In genomic region chr13:49995535-49996165, GRCh38 we compare ENCODE assay signal across 8 cellular contexts. TPM values are rescaled to one million over a fixed set of nuclear protein-coding genes. Genes with fewer than 3 reads are reported as not detected.
DNase-seq lines count a peak whose midpoint lies in the region; ATAC-seq and TF ChIP-seq lines count a peak whose summit lies in the region.

No MANE protein-coding gene starts in this region.

- POLR2A ChIA-PET in activated B cell treated with CpG ODN at 0.5 μM for 24 hours (lab: Charles Lee) = interaction anchor here (1.2 to 6.0 kb wide), 18 partner anchors 19 to 920 kb away, joined by 3 to 271 read pairs (median 15); partner anchors contain the start of genes KPNA3, RNASEH2B and SPRYD7

- no peaks in the 10 kb centered on the region for H3K27me3 Mint-ChIP-seq in activated naive CD4-positive, alpha-beta T cell treated with anti-CD3 and anti-CD28 coated beads, Interleukin-2, amount 50 U/mL, for 24 hours
- H3K27me3 Mint-ChIP-seq in activated B cell treated with CpG ODN at 0.5 μM for 24 hours = no peaks in the 10 kb centered on the region

- DNase-seq in activated naive CD4-positive, alpha-beta T cell treated with Interleukin-2 at 50 U/mL for 16 hours = no peak
- DNase-seq in activated B cell treated with CpG ODN at 0.5 μM for 24 hours (no peak), hepatocyte (ENCODE audit: low spot score) (no peak), retina (no peak), NCI-H2196 (lab: John Stamatoyannopoulos, UW; ENCODE audit: unreplicated experiment) (no peak)
- peak in 1 of 2 donors; percentile 45 for DNase-seq in stimulated activated effector memory CD8-positive, alpha-beta T cell treated with anti-CD3 and anti-CD28 coated beads, Interleukin-12 subunit alpha, Interleukin-12 subunit beta, amount 100 ng/mL, for 72 hours (ENCODE audit: low spot score in 2 of 2)

- H3K4me3 ChIP-seq in hepatocyte = peak overlapping the region; percentile 99

- H3K36me3 ChIP-seq in hepatocyte (replicated peaks; ENCODE audit: insufficient read depth, low read depth) = no peaks in the 10 kb centered on the region

- no peaks in the 10 kb centered on the region for H3K9me2 ChIP-seq in hepatocyte (replicated peaks; ENCODE audit: insufficient read depth)

- ATAC-seq in activated B cell treated with CpG ODN at 0.5 μM for 24 hours (ENCODE audit: low read depth) (no peak), HG02870 (IDR thresholded peaks at IDR 0.05; ENCODE audit: unreplicated experiment) (no peak)
- no peak for ATAC-seq in stimulated activated effector memory CD8-positive, alpha-beta T cell treated with anti-CD3 and anti-CD28 coated beads, Interleukin-12 subunit alpha, Interleukin-12 subunit beta, amount 100 ng/mL, for 72 hours

- H4K20me1 ChIP-seq in hepatocyte (ENCODE audit: insufficient read depth, poor library complexity, severe bottlenecking) = no peaks in the 10 kb centered on the region

- H2AFZ ChIP-seq in hepatocyte = peak overlapping the region; percentile 99

- H3K4me2 ChIP-seq in hepatocyte = peak overlapping the region; percentile 93

- CTCF ChIA-PET in activated B cell treated with CpG ODN at 0.5 μM for 24 hours (lab: Charles Lee) = interaction anchor here (1.0 to 3.3 kb wide), 2 partner anchors 805 to 916 kb away, joined by 3 to 27 read pairs; no protein-coding TSS in a partner anchor

- peak overlapping the region; percentile 100 for H3K27ac ChIP-seq in hepatocyte

- peaks cover 32% of the 10 kb centered on the region for H3K4me1 Mint-ChIP-seq in activated naive CD4-positive, alpha-beta T cell treated with anti-CD3 and anti-CD28 coated beads, Interleukin-2, amount 50 U/mL, for 24 hours
- H3K4me1 Mint-ChIP-seq in activated B cell treated with CpG ODN at 0.5 μM for 24 hours = peaks cover 44% of the 10 kb centered on the region
- H3K4me1 Mint-ChIP-seq in stimulated activated effector memory CD8-positive, alpha-beta T cell treated with anti-CD3 and anti-CD28 coated beads, Interleukin-12 subunit alpha, Interleukin-12 subunit beta, amount 100 ng/mL, for 72 hours = peaks cover 19% of the 10 kb centered on the region

- H3K27me3 ChIP-seq in hepatocyte = no peaks in the 10 kb centered on the region

- peaks cover 31% of the 10 kb centered on the region for H3K79me2 ChIP-seq in hepatocyte

- intact Hi-C loops in activated B cell treated with CpG ODN at 0.5 μM for 24 hours (cut with micrococcal nuclease) = loop anchor here (2.0 to 5.0 kb wide), 7 partner anchors 17 to 897 kb away; no protein-coding TSS in a partner anchor

- peak overlapping the region; percentile 83 for H3K27ac Mint-ChIP-seq in activated naive CD4-positive, alpha-beta T cell treated with anti-CD3 and anti-CD28 coated beads, Interleukin-2, amount 50 U/mL, for 24 hours
- H3K27ac Mint-ChIP-seq in activated B cell treated with CpG ODN at 0.5 μM for 24 hours = peak overlapping the region; percentile 88
- H3K27ac Mint-ChIP-seq in stimulated activated effector memory CD8-positive, alpha-beta T cell treated with anti-CD3 and anti-CD28 coated beads, Interleukin-12 subunit alpha, Interleukin-12 subunit beta, amount 100 ng/mL, for 72 hours = no peak overlapping the region

- H3K9me3 Mint-ChIP-seq in activated naive CD4-positive, alpha-beta T cell treated with anti-CD3 and anti-CD28 coated beads, Interleukin-2, amount 50 U/mL, for 24 hours = no peaks in the 10 kb centered on the region
- H3K9me3 Mint-ChIP-seq in activated B cell treated with CpG ODN at 0.5 μM for 24 hours = no peaks in the 10 kb centered on the region
- H3K9me3 Mint-ChIP-seq in stimulated activated effector memory CD8-positive, alpha-beta T cell treated with anti-CD3 and anti-CD28 coated beads, Interleukin-12 subunit alpha, Interleukin-12 subunit beta, amount 100 ng/mL, for 72 hours = no peaks in the 10 kb centered on the region

- H3K4me3 Mint-ChIP-seq in activated naive CD4-positive, alpha-beta T cell treated with anti-CD3 and anti-CD28 coated beads, Interleukin-2, amount 50 U/mL, for 24 hours = peak overlapping the region; percentile 60
- peak overlapping the region; percentile 82 for H3K4me3 Mint-ChIP-seq in activated B cell treated with CpG ODN at 0.5 μM for 24 hours
- peak overlapping the region; percentile 81 for H3K4me3 Mint-ChIP-seq in stimulated activated effector memory CD8-positive, alpha-beta T cell treated with anti-CD3 and anti-CD28 coated beads, Interleukin-12 subunit alpha, Interleukin-12 subunit beta, amount 100 ng/mL, for 72 hours

- TF ChIP-seq CTCF in activated B cell treated with CpG ODN at 0.5 μM for 24 hours (IDR thresholded peaks at IDR 0.05) = no peak
- TF ChIP-seq CTCF in hepatocyte (IDR thresholded peaks at IDR 0.05; ENCODE audit: poor library complexity) = no peak

- peaks cover 6% of the 10 kb centered on the region for H3K36me3 Mint-ChIP-seq in activated naive CD4-positive, alpha-beta T cell treated with anti-CD3 and anti-CD28 coated beads, Interleukin-2, amount 50 U/mL, for 24 hours
- peaks cover 38% of the 10 kb centered on the region for H3K36me3 Mint-ChIP-seq in activated B cell treated with CpG ODN at 0.5 μM for 24 hours (ENCODE audit: low read depth)
- H3K36me3 Mint-ChIP-seq in stimulated activated effector memory CD8-positive, alpha-beta T cell treated with anti-CD3 and anti-CD28 coated beads, Interleukin-12 subunit alpha, Interleukin-12 subunit beta, amount 100 ng/mL, for 72 hours = peaks cover 44% of the 10 kb centered on the region

- H3K9me3 ChIP-seq in hepatocyte (ENCODE audit: low read depth) = no peaks in the 10 kb centered on the region

- WGBS in hepatocyte (ENCODE audit: low lambda C conversion rate, missing lambda C conversion rate) = 42% methylated on average over 15 of the region's 15 CpGs

- peaks cover 19% of the 10 kb centered on the region for H3K4me1 ChIP-seq in hepatocyte (ENCODE audit: insufficient read depth)

RNA-seq across cellular contexts. Expression of gene TRIM13, which starts 1.2 kb away (rescaled TPM):
- total RNA-seq in activated B cell treated with CpG ODN at 0.5 μM for 24 hours = 49.3 and 54.4 TPM in 2 replicates
- total RNA-seq in hepatocyte = 18.1 and 22.2 TPM in 2 replicates
- polyA plus RNA-seq in hepatocyte = 24.0 and 24.4 TPM in 2 replicates

RNA-seq across cellular contexts. Expression of gene KCNRG, which starts 19.6 kb away (rescaled TPM):
- 1.9 and 3.1 TPM in 2 replicates for total RNA-seq in activated B cell treated with CpG ODN at 0.5 μM for 24 hours
- total RNA-seq in hepatocyte = 1.3 and 3.1 TPM in 2 replicates
- 0.24 and 0.57 TPM in 2 replicates for polyA plus RNA-seq in hepatocyte

RNA-seq across cellular contexts. Expression of gene SPRYD7, which starts 59.5 kb away (rescaled TPM):
- total RNA-seq in activated B cell treated with CpG ODN at 0.5 μM for 24 hours = 3.7 and 4.5 TPM in 2 replicates
- 10.3 and 12.1 TPM in 2 replicates for total RNA-seq in hepatocyte
- 15.9 and 16.6 TPM in 2 replicates for polyA plus RNA-seq in hepatocyte
